Comparison of ENCODE assay signal across 11 cellular contexts in the genomic region with DNA sequence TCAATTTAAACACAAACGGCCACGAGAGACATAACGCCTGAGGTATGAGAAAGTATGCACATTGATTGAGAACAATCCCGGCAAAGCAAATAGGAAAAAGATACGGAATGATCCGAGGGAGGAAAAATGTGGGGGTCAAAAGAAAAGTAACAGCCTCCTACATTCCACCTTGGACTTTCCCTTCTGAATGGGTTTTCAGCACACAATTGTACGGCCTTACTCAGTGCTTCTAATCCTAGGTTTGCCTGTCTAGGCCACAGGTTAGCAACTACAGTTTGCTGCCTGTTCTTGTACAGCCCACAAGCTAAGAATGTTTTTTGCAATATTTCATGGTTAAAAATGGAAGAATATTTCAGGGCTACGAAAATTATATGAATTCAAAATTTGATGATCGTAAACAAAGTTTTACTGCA. TPM values are rescaled to one million over a fixed set of nuclear protein-coding genes. Genes with fewer than 3 reads are reported as not detected.
DNase-seq lines count a peak whose midpoint lies in the region; ATAC-seq, FAIRE-seq and TF ChIP-seq lines count a peak whose summit lies in the region.
"Had no signal": no experiment of that assay in that cellular context is flagged by ENCODE, and none has a peak within 500 bp of the region (broad histone marks: within the 10 kb centered on the region; RNA-seq: fewer than 3 reads in every experiment).

No MANE protein-coding gene starts in this region.

- DNase-seq in NCI-H2107 treated with DMSO at 0.1 percent for 48 hours (lab: John Stamatoyannopoulos, UW; ENCODE audit: unreplicated experiment) (peak; percentile 71), NCI-H2107 (lab: John Stamatoyannopoulos, UW) (no peak), bronchial epithelial cell (ENCODE audit: low read depth) (no peak), lower leg skin (ENCODE audit: low spot score in 2 of 2) (no peak), testis (no peak), OCI-LY7 (ENCODE audit: low spot score) (no peak)
- no peak for DNase-seq in activated CD4-positive, alpha-beta T cell treated with anti-CD3 and anti-CD28 coated beads, Interleukin-2, amount 10 ng/mL, durations not matched to agents 24 days and 14 days
- DNase-seq: activated CD4-positive, CD25-positive, alpha-beta regulatory T cell treated with anti-CD3 and anti-CD28 coated beads, Interleukin-2, amount 50 U/mL, for 72 hours had no signal

- H3K4me1 ChIP-seq in testis (no peaks in the 10 kb centered on the region), OCI-LY7 (ENCODE audit: insufficient read depth, low read length, poor library complexity, severe bottlenecking) (no peaks in the 10 kb centered on the region)

- H3K4me2 ChIP-seq in OCI-LY7 (ENCODE audit: low read length), result no peak overlapping the region

- no peak for ATAC-seq in GM21529 (IDR thresholded peaks at IDR 0.05; ENCODE audit: unreplicated experiment)

- no peaks in the 10 kb centered on the region for H3K36me3 Mint-ChIP-seq in activated CD4-positive, alpha-beta T cell treated with anti-CD3 and anti-CD28 coated beads, Interleukin-2, amount 10 ng/mL, durations not matched to agents 24 days and 14 days (ENCODE audit: low read depth)

- 32 to 33% methylated on average over 9 of the region's 9 CpGs for WGBS in lower leg skin, 2 donors
- WGBS in testis, 2 donors, result 24 to 30% methylated on average over 9 of the region's 9 CpGs

- peak overlapping the region; percentile 74 to 84 for H3K27ac ChIP-seq in testis
- no peak overlapping the region for H3K27ac ChIP-seq in OCI-LY7 (ENCODE audit: low read depth, low read length, poor library complexity, severe bottlenecking)

- peaks cover 59% of the 10 kb centered on the region for H3K27me3 Mint-ChIP-seq in activated CD4-positive, alpha-beta T cell treated with anti-CD3 and anti-CD28 coated beads, Interleukin-2, amount 10 ng/mL, durations not matched to agents 24 days and 14 days

- H4K20me1 ChIP-seq in OCI-LY7 (ENCODE audit: insufficient read depth, low read length), result no peaks in the 10 kb centered on the region

- TF ChIP-seq CTCF in bronchial epithelial cell (IDR thresholded peaks at IDR 0.05; ENCODE audit: insufficient read depth, low read length, severe bottlenecking), result no peak
- TF ChIP-seq CTCF in lower leg skin (IDR thresholded peaks at IDR 0.05), result no peak
- TF ChIP-seq CTCF in testis (IDR thresholded peaks at IDR 0.05), result no peak
- TF ChIP-seq CTCF in OCI-LY7 (conservative IDR thresholded peaks at IDR 0.05; ENCODE audit: low read length), result no peak

- BruUV-seq in OCI-LY7 (replicated peaks; lab: Mats Ljungman, UMichigan), result no TSS peak

- no peak overlapping the region for H3K4me3 Mint-ChIP-seq in activated CD4-positive, alpha-beta T cell treated with anti-CD3 and anti-CD28 coated beads, Interleukin-2, amount 10 ng/mL, durations not matched to agents 24 days and 14 days

- H3K27me3 ChIP-seq in bronchial epithelial cell (ENCODE audit: control insufficient read depth, insufficient read depth, low read length), result no peaks in the 10 kb centered on the region
- H3K27me3 ChIP-seq in testis, result no peaks in the 10 kb centered on the region

- no peaks in the 10 kb centered on the region for H3K36me3 ChIP-seq in bronchial epithelial cell (ENCODE audit: control insufficient read depth, insufficient read depth, low read length)
- no peaks in the 10 kb centered on the region for H3K36me3 ChIP-seq in testis (ENCODE audit: low read depth, missing control alignments)
- H3K36me3 ChIP-seq in OCI-LY7 (ENCODE audit: insufficient read depth, low read length), result no peaks in the 10 kb centered on the region

- H3K4me3 ChIP-seq in bronchial epithelial cell (ENCODE audit: low read depth, low read length) (peak overlapping the region; percentile 89), lower leg skin (ENCODE audit: low read depth, poor library complexity, severe bottlenecking) (peak overlapping the region; percentile 67), testis (peak overlapping the region; percentile 68 to 81), OCI-LY7 (ENCODE audit: low read depth, low read length, poor library complexity, severe bottlenecking) (no peak overlapping the region)

- peak; percentile 58 for FAIRE-seq in bronchial epithelial cell (lab: Jason Lieb, UNC)
- FAIRE-seq: endometrium had no signal

- TF ChIP-seq POLR2A in lower leg skin (IDR thresholded peaks at IDR 0.05), result no peak
- TF ChIP-seq POLR2A in testis (IDR thresholded peaks at IDR 0.05), result no peak

- H2AFZ ChIP-seq in OCI-LY7 (ENCODE audit: low read length), result no peak overlapping the region

- no peaks in the 10 kb centered on the region for H3K4me1 Mint-ChIP-seq in activated CD4-positive, alpha-beta T cell treated with anti-CD3 and anti-CD28 coated beads, Interleukin-2, amount 10 ng/mL, durations not matched to agents 24 days and 14 days

- H3K79me2 ChIP-seq in OCI-LY7 (ENCODE audit: insufficient read depth, low read depth, low read length), result no peaks in the 10 kb centered on the region

- no peaks in the 10 kb centered on the region for H3K9me3 Mint-ChIP-seq in activated CD4-positive, alpha-beta T cell treated with anti-CD3 and anti-CD28 coated beads, Interleukin-2, amount 10 ng/mL, durations not matched to agents 24 days and 14 days

- CTCF ChIA-PET in OCI-LY7 (lab: Charles Lee; ENCODE audit: unreplicated experiment), result no interaction called here

- H3K27ac Mint-ChIP-seq in activated CD4-positive, alpha-beta T cell treated with anti-CD3 and anti-CD28 coated beads, Interleukin-2, amount 10 ng/mL, durations not matched to agents 24 days and 14 days, result no peak overlapping the region

- intact Hi-C loops in lower leg skin (cut with DNase I; ENCODE audit: low total_unique reads) (no loop called here), testis (cut with DNase I; ENCODE audit: low total_unique reads) (no loop called here), OCI-LY7 (cut with micrococcal nuclease; ENCODE audit: unreplicated experiment) (no loop called here)
- intact Hi-C loops in activated CD4-positive, alpha-beta T cell treated with anti-CD3 and anti-CD28 coated beads, Interleukin-2, amount 10 ng/mL, durations not matched to agents 24 days and 14 days (cut with micrococcal nuclease), result no loop called here

- no peaks in the 10 kb centered on the region for H3K9me2 ChIP-seq in OCI-LY7 (ENCODE audit: insufficient read depth, low read length)

- H3K9me3 ChIP-seq in testis, result no peaks in the 10 kb centered on the region
- H3K9me3 ChIP-seq in OCI-LY7 (ENCODE audit: low read length), result no peaks in the 10 kb centered on the region

- POLR2A ChIA-PET in OCI-LY7 (lab: Charles Lee), result interaction anchor here (0.6 kb wide), 1 partner anchor 12 kb away, joined by 6 read pairs; no protein-coding TSS in a partner anchor

RNA-seq across cellular contexts. Expression of gene RNF20, which starts 46.2 kb away (rescaled TPM):
- total RNA-seq in bronchial epithelial cell (37.6 and 56.3 TPM in 2 replicates), lower leg skin (10 to 100 TPM; 21.6 to 25.0 (median 23.1) TPM), testis (10 to 100 TPM; 36.7 to 53.1 TPM), OCI-LY7 (2022) (38.6 and 43.5 TPM in 2 replicates)
- 78.0 TPM for polyA plus RNA-seq in testis (ENCODE audit: insufficient read depth, low read depth, low replicate concordance)
- total RNA-seq in activated CD4-positive, alpha-beta T cell treated with anti-CD3 and anti-CD28 coated beads, Interleukin-2, amount 10 ng/mL, durations not matched to agents 24 days and 14 days, result 37.9 and 43.8 TPM in 2 replicates
- total RNA-seq in OCI-LY7 (2014; rRNA removed; shearing (Covaris generic)), result 13.5 and 20.4 TPM in 2 replicates

RNA-seq across cellular contexts. Expression of gene ALDOB, which starts 51.9 kb away (rescaled TPM):
- total RNA-seq in bronchial epithelial cell (0.13 TPM in 1 of 2 replicates, not detected in the other), lower leg skin (under 1 TPM in 1 of 4 donors, not detected in 3; 0.52 TPM), testis (under 1 TPM in 1 of 2 donors, not detected in 1; 0.79 TPM), OCI-LY7 (2022) (not detected in 2 replicates)
- polyA plus RNA-seq in testis (ENCODE audit: insufficient read depth, low read depth, low replicate concordance), result 1.9 TPM
- not detected in 2 replicates for total RNA-seq in activated CD4-positive, alpha-beta T cell treated with anti-CD3 and anti-CD28 coated beads, Interleukin-2, amount 10 ng/mL, durations not matched to agents 24 days and 14 days
- not detected in 2 replicates for total RNA-seq in OCI-LY7 (2014; rRNA removed; shearing (Covaris generic))
- total RNA-seq: A172 had no signal
